ENCODE assay signal across 9 cellular contexts in the genomic region with DNA sequence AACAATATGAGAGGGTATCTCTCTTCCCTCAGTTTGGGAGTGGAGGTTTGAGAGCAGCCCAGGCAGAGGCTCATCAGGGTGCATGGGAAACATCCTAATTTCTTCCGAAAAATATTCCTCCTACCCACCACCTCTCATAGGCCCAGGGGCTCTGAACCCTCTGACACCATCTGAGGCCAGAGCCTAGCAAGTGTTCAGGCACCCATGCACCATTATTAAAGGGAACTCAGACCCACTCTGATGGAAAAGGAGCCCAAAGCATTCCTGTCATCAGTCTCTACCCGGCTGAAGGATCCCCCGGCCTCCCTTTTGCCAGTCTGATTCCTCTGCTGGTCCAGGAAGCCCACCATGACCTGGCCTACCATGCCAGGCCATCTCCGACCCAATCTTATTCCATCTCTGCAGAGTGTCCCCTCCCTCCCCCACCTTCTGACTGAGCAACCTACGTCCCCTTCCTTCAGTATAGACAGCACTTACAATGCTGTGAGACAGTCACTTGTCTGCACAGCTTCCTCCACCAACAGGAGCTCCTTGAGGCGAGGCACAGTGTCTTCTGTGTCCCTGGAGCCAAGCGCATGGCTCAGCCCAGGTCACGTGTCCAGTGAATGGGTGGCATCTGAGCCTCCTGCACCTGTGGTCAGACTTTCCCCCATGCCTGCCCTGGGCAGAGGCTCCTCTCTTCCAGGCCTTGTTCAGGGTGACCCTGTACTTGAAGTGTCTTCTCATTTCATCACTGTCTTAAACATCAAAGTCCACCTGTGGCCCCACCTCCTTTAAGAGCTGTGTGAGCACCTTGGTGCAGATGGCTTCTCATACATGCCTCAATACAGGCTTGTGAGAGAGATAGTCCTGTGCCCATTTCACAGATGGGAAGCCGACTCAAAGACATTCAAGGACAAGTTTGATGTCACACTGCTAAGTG.
DNase-seq lines count a peak whose midpoint lies in the region; ATAC-seq and TF ChIP-seq lines count a peak whose summit lies in the region.
"Had no signal": no experiment of that assay in that cellular context is flagged by ENCODE, and none has a peak within 500 bp of the region (broad histone marks: within the 10 kb centered on the region; RNA-seq: fewer than 3 reads in every experiment).

No MANE protein-coding gene starts in this region.

- no peak overlapping the region for H3K4me3 Mint-ChIP-seq in nephron

- no peaks in the 10 kb centered on the region for H3K4me1 Mint-ChIP-seq in nephron

- H3K27me3 Mint-ChIP-seq in nephron (ENCODE audit: low read depth) = peaks cover 4% of the 10 kb centered on the region

- H3K9me3 Mint-ChIP-seq in nephron = peaks cover 2% of the 10 kb centered on the region

- ATAC-seq in GM18907 (IDR thresholded peaks at IDR 0.05; ENCODE audit: unreplicated experiment) (peak; percentile 66), HG02571 (IDR thresholded peaks at IDR 0.05; ENCODE audit: unreplicated experiment) (peak; percentile 52), HG03521 (IDR thresholded peaks at IDR 0.05; ENCODE audit: unreplicated experiment) (peak; percentile 38)
- ATAC-seq: pancreas had no signal

- no peak for DNase-seq in superior temporal gyrus (ENCODE audit: extremely low spot score)
- no peak for DNase-seq in foreskin fibroblast
- DNase-seq in NCI-H2196 (lab: John Stamatoyannopoulos, UW; ENCODE audit: unreplicated experiment) = no peak
- no peak for DNase-seq in NCI-H345 (lab: John Stamatoyannopoulos, UW)
- DNase-seq: pancreas had no signal

- H3K27ac Mint-ChIP-seq in nephron = peak overlapping the region; percentile 85 to 95 (median 93)

- H3K36me3 Mint-ChIP-seq in nephron (ENCODE audit: low read depth) = no peaks in the 10 kb centered on the region

- no peak overlapping the region for H3K4me3 ChIP-seq in foreskin fibroblast (ENCODE audit: low read depth in 1 of 2, low read length in 2 of 2)
- H3K4me3 ChIP-seq: pancreas had no signal

- TF ChIP-seq CTCF in nephron (IDR thresholded peaks at IDR 0.05; ENCODE audit: unreplicated experiment in 3 of 3) (no peak), foreskin fibroblast (IDR thresholded peaks at IDR 0.05; ENCODE audit: low read depth, low read length) (no peak)
